ENCODE assay signal across 8 cellular contexts in genomic region chr15:60389261-60390077, GRCh38. TPM values are rescaled to one million over a fixed set of nuclear protein-coding genes. Genes with fewer than 3 reads are reported as not detected.
A peak's percentile ranks its signal among the peaks of the same experiment; 100 is the strongest.
DNase-seq lines count a peak whose midpoint lies in the region; ATAC-seq and TF ChIP-seq lines count a peak whose summit lies in the region.

No MANE protein-coding gene starts in this region.

- peak overlapping the region; percentile 6 for H3K27ac Mint-ChIP-seq in CD4-positive, alpha-beta T cell

- H3K27me3 ChIP-seq in CD4-positive, alpha-beta T cell (ENCODE audit: control insufficient read depth, insufficient read depth, low read length), result no peaks in the 10 kb centered on the region
- H3K27me3 ChIP-seq in SJSA1 (replicated peaks), result no peaks in the 10 kb centered on the region
- no peaks in the 10 kb centered on the region for H3K27me3 ChIP-seq in esophagus squamous epithelium
- H3K27me3 ChIP-seq in suprapubic skin, result no peaks in the 10 kb centered on the region
- no peaks in the 10 kb centered on the region for H3K27me3 ChIP-seq in esophagus muscularis mucosa

- intact Hi-C loops in CD4-positive, alpha-beta T cell (cut with DNase I, micrococcal nuclease), result loop anchor here in 1 of 2 experiments (10.0 kb wide), 2 partner anchors 395 to 705 kb away; partner anchors contain the start of gene BNIP2
- intact Hi-C loops in esophagus squamous epithelium (cut with DNase I), result no loop called here
- intact Hi-C loops in esophagus muscularis mucosa (cut with DNase I), result no loop called here

- peak in 1 of 10 experiments; percentile 16 for DNase-seq in CD4-positive, alpha-beta T cell
- DNase-seq in SJSA1 (ENCODE audit: low read depth in 1 of 2, low spot score in 2 of 2) (peak in 1 of 2 experiments; percentile 14), esophagus squamous epithelium (lab: John Stamatoyannopoulos, UW) (no peak), suprapubic skin (ENCODE audit: low spot score in 2 of 2) (no peak), 8988T (no peak), esophagus muscularis mucosa (ENCODE audit: extremely low spot score) (no peak)

- no peak for TF ChIP-seq POLR2A in esophagus squamous epithelium (IDR thresholded peaks at IDR 0.05)
- no peak for TF ChIP-seq POLR2A in suprapubic skin (IDR thresholded peaks at IDR 0.05)
- no peak for TF ChIP-seq POLR2A in esophagus muscularis mucosa (IDR thresholded peaks at IDR 0.05; ENCODE audit: low read depth)

- no peaks in the 10 kb centered on the region for H3K9me3 ChIP-seq in CD4-positive, alpha-beta T cell (ENCODE audit: control insufficient read depth, low read length)
- H3K9me3 ChIP-seq in SJSA1 (replicated peaks) (no peaks in the 10 kb centered on the region), esophagus squamous epithelium (no peaks in the 10 kb centered on the region), suprapubic skin (no peaks in the 10 kb centered on the region), esophagus muscularis mucosa (no peaks in the 10 kb centered on the region)

- H3K36me3 Mint-ChIP-seq in CD4-positive, alpha-beta T cell (ENCODE audit: low read depth), result peaks cover 3% of the 10 kb centered on the region

- CTCF ChIA-PET in CD4-positive, alpha-beta T cell (lab: Charles Lee), result no interaction called here

- POLR2A ChIA-PET in CD4-positive, alpha-beta T cell (lab: Charles Lee), result interaction anchor here (0.7 kb wide), 1 partner anchor 9 kb away, joined by 4 read pairs; the partner anchor contains the start of gene ANXA2

- no peaks in the 10 kb centered on the region for H3K27me3 Mint-ChIP-seq in CD4-positive, alpha-beta T cell

- H3K4me1 Mint-ChIP-seq in CD4-positive, alpha-beta T cell (ENCODE audit: low read depth), result peaks cover 52% of the 10 kb centered on the region

- H3K9me3 Mint-ChIP-seq in CD4-positive, alpha-beta T cell, result no peaks in the 10 kb centered on the region

- no peak for TF ChIP-seq EP300 in suprapubic skin (IDR thresholded peaks at IDR 0.05)
- no peak for TF ChIP-seq EP300 in esophagus muscularis mucosa (IDR thresholded peaks at IDR 0.05)

- H3K4me3 ChIP-seq in SJSA1 (no peak overlapping the region), esophagus squamous epithelium (peak overlapping the region in 3 of 4 donors; percentile 13 to 43 (median 25)), suprapubic skin (peak overlapping the region; percentile 96), esophagus muscularis mucosa (peak overlapping the region in 2 of 4 donors; percentile 12 to 17)

- H3K36me3 ChIP-seq in SJSA1, result peaks cover 89% of the 10 kb centered on the region
- H3K36me3 ChIP-seq in esophagus squamous epithelium, result peaks cover 0 to 20% (median 2%) of the 10 kb centered on the region in 3 donors
- H3K36me3 ChIP-seq in suprapubic skin, result peaks cover 8% of the 10 kb centered on the region
- peaks cover 0 to 20% (median 0%) of the 10 kb centered on the region in 4 donors for H3K36me3 ChIP-seq in esophagus muscularis mucosa

- H3K4me1 ChIP-seq in SJSA1 (replicated peaks) (peaks cover 83% of the 10 kb centered on the region), esophagus squamous epithelium (peaks cover 41 to 100% (median 84%) of the 10 kb centered on the region in 3 donors), suprapubic skin (peaks cover 94% of the 10 kb centered on the region), esophagus muscularis mucosa (peaks cover 65 to 80% (median 77%) of the 10 kb centered on the region in 4 donors)

- peak overlapping the region; percentile 56 for H3K4me3 Mint-ChIP-seq in CD4-positive, alpha-beta T cell

- 23 to 38% methylated on average over 8 of the region's 8 CpGs for WGBS in esophagus squamous epithelium, 2 donors
- 19% methylated on average over 8 of the region's 8 CpGs for WGBS in suprapubic skin
- 68% methylated on average over 8 of the region's 8 CpGs for WGBS in esophagus muscularis mucosa

- TF ChIP-seq CTCF in CD4-positive, alpha-beta T cell (IDR thresholded peaks at IDR 0.05), result no peak
- TF ChIP-seq CTCF in esophagus squamous epithelium (IDR thresholded peaks at IDR 0.05) (no peak), suprapubic skin (IDR thresholded peaks at IDR 0.05) (no peak), esophagus muscularis mucosa (IDR thresholded peaks at IDR 0.05) (no peak)

- H3K27ac ChIP-seq in CD4-positive, alpha-beta T cell (ENCODE audit: low read depth, low read length), result no peak overlapping the region
- H3K27ac ChIP-seq in SJSA1 (peak overlapping the region; percentile 14; the same call in 1 of the 2 replicates), esophagus squamous epithelium (peak overlapping the region; percentile 6 to 100 (median 92)), suprapubic skin (peak overlapping the region; percentile 100), esophagus muscularis mucosa (replicated peaks in 1 of 4) (peak overlapping the region in 2 of 4 donors; percentile 44 to 45)

- peak; percentile 79 for ATAC-seq in CD4-positive, alpha-beta T cell (ENCODE audit: poor library complexity)
- ATAC-seq in GM21529 (IDR thresholded peaks at IDR 0.05; ENCODE audit: unreplicated experiment), result peak; percentile 88
- no peak for ATAC-seq in GM19328 (IDR thresholded peaks at IDR 0.05; ENCODE audit: unreplicated experiment)

RNA-seq across cellular contexts. Expression of gene ANXA2, which starts 8.3 kb away (rescaled TPM):
- 10 to 100 TPM; 70.8 to 74.5 TPM for total RNA-seq in CD4-positive, alpha-beta T cell
- 3,394 and 3,434 TPM in 2 replicates for total RNA-seq in SJSA1 (2014; rRNA removed; shearing (Covaris generic))
- 1,000 to 10,000 TPM; 2,116 to 2,445 (median 2,399) TPM for total RNA-seq in esophagus squamous epithelium
- total RNA-seq in suprapubic skin, result 1,000 to 10,000 TPM; 1,379 to 1,734 (median 1,554) TPM
- total RNA-seq in esophagus muscularis mucosa, result 100 to 1,000 TPM; 333 to 606 (median 406) TPM

Comparison
In these comparisons a context has a peak if more than half of its experiments do, and no peak if none do; other contexts are left out.
1. RNA of gene ANXA2, which starts 8.3 kb away (total RNA-seq): 3,394 to 3,434 TPM in SJSA1, 2,116 to 2,445 TPM in esophagus squamous epithelium, 1,379 to 1,734 TPM in suprapubic skin and 333 to 606 TPM in esophagus muscularis mucosa; 70.8 to 74.5 TPM in CD4-positive, alpha-beta T cell; every median in the first group is over 4 times any median in the second.